14 cellular contexts compared by ENCODE assay signal in genomic region chr3:52351762-52352055, GRCh38. TPM values are rescaled to one million over a fixed set of nuclear protein-coding genes. Genes with fewer than 3 reads are reported as not detected.
DNase-seq lines count a peak whose midpoint lies in the region; ATAC-seq and TF ChIP-seq lines count a peak whose summit lies in the region.
"Had no signal": no experiment of that assay in that cellular context is flagged by ENCODE, and none has a peak within 500 bp of the region (broad histone marks: within the 10 kb centered on the region; RNA-seq: fewer than 3 reads in every experiment).

No MANE protein-coding gene starts in this region.

- H3K27me3 ChIP-seq in OCI-LY3 (ENCODE audit: low read depth, low read length) (no peaks in the 10 kb centered on the region), lower lobe of right lung (ENCODE audit: low read depth) (no peaks in the 10 kb centered on the region), spleen (replicated peaks in 1 of 7) (no peaks in the 10 kb centered on the region), psoas muscle (ENCODE audit: insufficient read depth in 3 of 3, low read length in 2 of 3) (no peaks in the 10 kb centered on the region)

- ATAC-seq in left ventricle myocardium superior (no peak), lower lobe of right lung (no peak), psoas muscle (no peak), HG03457 (IDR thresholded peaks at IDR 0.05; ENCODE audit: unreplicated experiment) (no peak)
- ATAC-seq: GM23338 had no signal

- peak; percentile 7 for DNase-seq in left ventricle myocardium superior
- DNase-seq in cardiac septum (ENCODE audit: low spot score) = no peak
- peak; percentile 43 for DNase-seq in lower lobe of right lung
- peak; percentile 32 for DNase-seq in spleen
- no peak for DNase-seq in psoas muscle
- no peak for DNase-seq in RWPE1 (ENCODE audit: low spot score)
- DNase-seq: Caco-2, GDM1, HCEC 1CT had no signal

- H3K4me1 ChIP-seq in OCI-LY3 (ENCODE audit: low read length) = peaks cover 11% of the 10 kb centered on the region
- H3K4me1 ChIP-seq in lower lobe of right lung = no peaks in the 10 kb centered on the region
- no peaks in the 10 kb centered on the region for H3K4me1 ChIP-seq in spleen
- H3K4me1 ChIP-seq in psoas muscle = peaks cover 6% of the 10 kb centered on the region
- H3K4me1 ChIP-seq: Caco-2 had no signal

- TF ChIP-seq POLR2A in spleen (IDR thresholded peaks at IDR 0.05) = no peak

- intact Hi-C loops in left ventricle myocardium superior (cut with micrococcal nuclease) = no loop called here
- intact Hi-C loops in cardiac septum (cut with DNase I) = no loop called here
- intact Hi-C loops in lower lobe of right lung (cut with DNase I) = no loop called here
- intact Hi-C loops in spleen (cut with DNase I; ENCODE audit: low total_unique reads) = no loop called here
- intact Hi-C loops in psoas muscle (cut with DNase I) = no loop called here

- H3K4me2 ChIP-seq in OCI-LY3 (ENCODE audit: low read length) = peak overlapping the region; percentile 12; the same call in 1 of the 2 replicates
- H3K4me2 ChIP-seq: GM23338 had no signal

- no peak overlapping the region for H3K9ac ChIP-seq in OCI-LY3 (ENCODE audit: low read length)

- no peaks in the 10 kb centered on the region for H3K36me3 ChIP-seq in OCI-LY3 (replicated peaks; ENCODE audit: low read depth, low read length)
- H3K36me3 ChIP-seq in lower lobe of right lung = peaks cover 76% of the 10 kb centered on the region
- H3K36me3 ChIP-seq in spleen = peaks cover 0 to 100% (median 73%) of the 10 kb centered on the region in 6 donors
- peaks cover 0 to 68% of the 10 kb centered on the region in 2 donors for H3K36me3 ChIP-seq in psoas muscle (ENCODE audit: insufficient read depth in 1 of 2, low read depth in 1 of 2)

- no peak for TF ChIP-seq CTCF in OCI-LY3 (IDR thresholded peaks at IDR 0.05; ENCODE audit: low read depth, low read length)
- TF ChIP-seq CTCF in lower lobe of right lung (IDR thresholded peaks at IDR 0.05) = no peak
- no peak for TF ChIP-seq CTCF in spleen (IDR thresholded peaks at IDR 0.05 in 8 of 11, conservative IDR thresholded peaks at IDR 0.05 in 3 of 11)
- TF ChIP-seq CTCF in psoas muscle (IDR thresholded peaks at IDR 0.05) = no peak
- no peak for TF ChIP-seq CTCF in RWPE1 (conservative IDR thresholded peaks at IDR 0.05; ENCODE audit: low read depth)

- H3K4me3 ChIP-seq in OCI-LY3 (ENCODE audit: low read length) (no peak overlapping the region), lower lobe of right lung (no peak overlapping the region), spleen (no peak overlapping the region), psoas muscle (no peak overlapping the region)
- H3K4me3 ChIP-seq: GM23338 had no signal

- no peaks in the 10 kb centered on the region for H3K79me2 ChIP-seq in OCI-LY3 (ENCODE audit: low read length)

- H3K27ac ChIP-seq in OCI-LY3 (ENCODE audit: low read length) (no peak overlapping the region), lower lobe of right lung (no peak overlapping the region), spleen (no peak overlapping the region), psoas muscle (no peak overlapping the region), RWPE1 (no peak overlapping the region)
- H3K27ac ChIP-seq: C4-2B, HL-60 had no signal

- POLR2A ChIA-PET in RWPE1 (lab: Yijun Ruan, JAX; ENCODE audit: low non-redundant PET) = no interaction called here

- H3K9me3 ChIP-seq in OCI-LY3 (ENCODE audit: insufficient read depth, low read length) = no peaks in the 10 kb centered on the region
- H3K9me3 ChIP-seq in lower lobe of right lung = no peaks in the 10 kb centered on the region
- no peaks in the 10 kb centered on the region for H3K9me3 ChIP-seq in spleen
- H3K9me3 ChIP-seq in psoas muscle = no peaks in the 10 kb centered on the region
- H3K9me3 ChIP-seq: Caco-2 had no signal

- 87 to 94% (median 91%) methylated on average over 4 to 7 of the region's 7 CpGs for WGBS in spleen, 5 donors
- 85 to 93% (median 93%) methylated on average over 5 to 7 of the region's 7 CpGs for WGBS in psoas muscle, 3 donors

- H4K20me1 ChIP-seq in OCI-LY3 (ENCODE audit: insufficient read depth, low read length) = no peaks in the 10 kb centered on the region

- H2AFZ ChIP-seq in OCI-LY3 (ENCODE audit: low read depth, low read length) = no peak overlapping the region
- H2AFZ ChIP-seq: GM23338 had no signal

- CTCF ChIA-PET in RWPE1 (lab: Yijun Ruan, JAX) = interaction anchor here (0.6 kb wide), 1 partner anchor 16 kb away, joined by 4 read pairs; no protein-coding TSS in a partner anchor

RNA-seq across cellular contexts. Expression of gene DNAH1, which starts 35.6 kb away (rescaled TPM):
- total RNA-seq in left ventricle myocardium superior (2.3 TPM), cardiac septum (4.2 TPM), lower lobe of right lung (16.4 TPM), spleen (10 to 100 TPM; 21.0 to 35.8 (median 27.1) TPM), psoas muscle (1 to 10 TPM; 2.4 to 4.1 (median 3.0) TPM)
- polyA plus RNA-seq in spleen (10 to 100 TPM in 1 of 3 donors, 1 to 10 TPM in 2; 4.9 to 10.1 (median 9.7) TPM), psoas muscle (1 to 10 TPM in 2 of 3 donors, under 1 TPM in 1; 0.77 to 1.8 (median 1.2) TPM)

RNA-seq across cellular contexts. Expression of gene BAP1, which starts 58.1 kb away (rescaled TPM):
- total RNA-seq in left ventricle myocardium superior (57.9 TPM), cardiac septum (53.0 TPM), lower lobe of right lung (61.9 TPM), spleen (10 to 100 TPM; 68.1 to 82.8 (median 72.8) TPM), psoas muscle (10 to 100 TPM; 61.1 to 78.1 (median 70.7) TPM)
- polyA plus RNA-seq in spleen (10 to 100 TPM; 44.4 to 73.7 (median 72.8) TPM), psoas muscle (100 to 1,000 TPM in 1 of 3 donors, 10 to 100 TPM in 2; 65.7 to 104 (median 78.9) TPM)

RNA-seq across cellular contexts. Expression of gene PHF7, which starts 58.8 kb away (rescaled TPM):
- 13.1 TPM for total RNA-seq in left ventricle myocardium superior
- total RNA-seq in cardiac septum = 17.5 TPM
- total RNA-seq in lower lobe of right lung = 7.7 TPM
- total RNA-seq in spleen = 10 to 100 TPM in 1 of 7 donors, 1 to 10 TPM in 6; 4.4 to 14.2 (median 8.6) TPM
- polyA plus RNA-seq in spleen = 1 to 10 TPM; 4.6 to 7.3 (median 4.8) TPM
- 10 to 100 TPM in 1 of 4 donors, 1 to 10 TPM in 3; 4.2 to 15.5 (median 7.3) TPM for total RNA-seq in psoas muscle
- polyA plus RNA-seq in psoas muscle = 10 to 100 TPM in 1 of 3 donors, 1 to 10 TPM in 2; 4.2 to 13.4 (median 4.6) TPM

Comparison
In these comparisons a context has a peak if more than half of its experiments do, and no peak if none do; other contexts are left out.
1. DNase-seq: peak in left ventricle myocardium superior (single experiment), lower lobe of right lung (single experiment) and spleen (single experiment); none in cardiac septum (single experiment), psoas muscle (0 of 2) and RWPE1 (single experiment).